ENCODE assay signal across 21 cellular contexts in genomic region chr6:138563650-138564049, GRCh38.
"Had no signal": no experiment of that assay in that cellular context is flagged by ENCODE, and none has a peak within 500 bp of the region (broad histone marks: within the 10 kb centered on the region; RNA-seq: fewer than 3 reads in every experiment).

No MANE protein-coding gene starts in this region.

- H3K27ac ChIP-seq: heart left ventricle, left ventricle myocardium inferior, tibial nerve, vagina had no signal

- FAIRE-seq: colon, endometrium, islet of Langerhans, small intestine had no signal

- H3K36me3 Mint-ChIP-seq: natural killer cell had no signal

- H3K4me3 ChIP-seq: heart left ventricle, left ventricle myocardium inferior, tibial nerve, vagina had no signal

- H3K4me1 ChIP-seq: left ventricle myocardium inferior, tibial nerve, vagina had no signal

- DNase-seq: activated CD4-positive, alpha-beta T cell treated with anti-CD3 and anti-CD28 coated beads, Interleukin-2, amount 50 U/mL, for 48 hours; activated naive CD4-positive, alpha-beta T cell treated with Interleukin-2 at 50 U/mL for 16 hours; caudate nucleus; foreskin melanocyte; heart left ventricle; left ventricle myocardium inferior; mesenchymal stem cell; natural killer cell; posterior cingulate gyrus; right cardiac atrium; small intestine; stimulated activated CD4-positive, alpha-beta T cell treated with anti-CD3 and anti-CD28 coated beads, Interleukin-4, amount 100 ng/mL, for 4 hours; stimulated activated CD8-positive, alpha-beta memory T cell treated with anti-CD3 and anti-CD28 coated beads, Interleukin-4, amount 100 ng/mL, for 48 hours; stimulated activated naive CD4-positive, alpha-beta T cell treated with Interleukin-2 at 50 U/mL for 16 hours; substantia nigra had no signal

- H3K9me3 Mint-ChIP-seq: activated T-helper 17 cell treated with anti-CD3 and anti-CD28 coated beads, Interleukin-2, amount 50 U/mL, for 72 hours; natural killer cell had no signal

- H3K36me3 ChIP-seq: heart left ventricle, left ventricle myocardium inferior, tibial nerve, vagina had no signal

- H3K27me3 ChIP-seq: heart left ventricle, tibial nerve, vagina had no signal

- H3K27ac Mint-ChIP-seq: activated T-helper 17 cell treated with anti-CD3 and anti-CD28 coated beads, Interleukin-2, amount 50 U/mL, for 72 hours; natural killer cell had no signal

- ATAC-seq: activated T-helper 17 cell treated with anti-CD3 and anti-CD28 coated beads, Interleukin-2, amount 50 U/mL, for 72 hours; heart left ventricle; natural killer cell had no signal

- H3K4me1 Mint-ChIP-seq: activated T-helper 17 cell treated with anti-CD3 and anti-CD28 coated beads, Interleukin-2, amount 50 U/mL, for 72 hours; natural killer cell had no signal

- H3K9me3 ChIP-seq: heart left ventricle, left ventricle myocardium inferior, tibial nerve, vagina had no signal

- H3K4me3 Mint-ChIP-seq: activated T-helper 17 cell treated with anti-CD3 and anti-CD28 coated beads, Interleukin-2, amount 50 U/mL, for 72 hours; natural killer cell had no signal
